Comparison of ENCODE assay signal across 1 cellular context in the genomic region with DNA sequence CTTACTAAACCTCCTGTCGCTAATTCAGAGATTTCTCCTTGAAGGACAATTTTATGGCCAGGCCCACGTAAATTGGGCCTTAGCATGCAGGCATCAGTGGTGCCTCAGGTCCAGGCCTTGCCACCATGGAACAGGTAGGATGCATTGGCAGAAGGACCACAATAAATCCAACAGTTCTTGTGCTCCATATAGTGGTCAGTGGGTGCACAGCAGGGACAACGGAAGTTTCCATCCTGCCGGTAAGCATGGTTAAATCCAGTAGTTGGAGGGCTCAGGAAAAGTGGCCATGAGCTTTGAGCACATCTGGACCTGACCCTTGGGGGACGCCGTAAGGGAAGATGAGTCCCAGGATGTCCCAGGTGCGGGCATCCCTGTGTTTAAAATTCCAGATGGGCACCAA.
TF ChIP-seq lines count a peak whose summit lies in the region.

No MANE protein-coding gene starts in this region.

TF ChIP-seq in HepG2, 621 proteins besides CTCF, POLR2A, EP300 and RAD21:
- TF ChIP-seq SMC3 (IDR thresholded peaks at IDR 0.05; ENCODE audit: low read length) (peak; percentile 25; the same call in 1 of the 2 replicates), STAG1 (CRISPR knock-in tag; IDR thresholded peaks at IDR 0.05) (peak; percentile 70)
